9 cellular contexts compared by ENCODE assay signal in the genomic region with DNA sequence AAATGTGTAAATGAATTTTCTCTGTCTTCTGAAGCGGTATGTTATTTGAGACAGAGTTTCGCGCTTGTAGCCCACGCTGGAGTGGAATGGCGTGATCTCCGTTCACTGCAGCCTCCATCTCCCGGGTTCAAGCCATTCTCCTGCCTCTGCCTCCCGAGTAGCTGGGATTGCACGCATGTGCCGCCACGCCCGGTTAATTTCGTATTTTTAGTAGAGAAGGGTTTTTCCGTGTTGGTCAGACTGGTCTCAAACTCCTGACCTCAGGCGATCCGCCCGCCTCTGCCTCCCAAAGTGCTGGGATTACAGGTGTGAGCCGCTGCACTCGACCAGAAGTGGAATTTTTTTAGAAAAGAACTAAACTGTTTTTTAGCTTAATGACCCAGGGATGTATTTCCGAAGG.
"Had no signal": no experiment of that assay in that cellular context is flagged by ENCODE, and none has a peak within 500 bp of the region (broad histone marks: within the 10 kb centered on the region; RNA-seq: fewer than 3 reads in every experiment).

No MANE protein-coding gene starts in this region.

- H3K4me3 ChIP-seq: GM23248, HAP-1 had no signal

- H3K4me1 ChIP-seq: HAP-1 had no signal

- H3K4me3 Mint-ChIP-seq: HFFc6, IgD-negative memory B cell had no signal

- H3K9me3 ChIP-seq: HAP-1 had no signal

- H3K36me3 ChIP-seq: HAP-1 had no signal

- H3K27ac ChIP-seq: GM23248, HL-60 had no signal

- H3K27ac Mint-ChIP-seq: HFFc6 had no signal

- H2AFZ ChIP-seq: GM23248 had no signal

- H3K9ac ChIP-seq: GM23248 had no signal

- ATAC-seq: HCT116, HepG2 had no signal

- DNase-seq: GM23248, GOT3, H7, HFFc6 had no signal

- H3K36me3 Mint-ChIP-seq: IgD-negative memory B cell had no signal
